9 cellular contexts compared by ENCODE assay signal in the genomic region with DNA sequence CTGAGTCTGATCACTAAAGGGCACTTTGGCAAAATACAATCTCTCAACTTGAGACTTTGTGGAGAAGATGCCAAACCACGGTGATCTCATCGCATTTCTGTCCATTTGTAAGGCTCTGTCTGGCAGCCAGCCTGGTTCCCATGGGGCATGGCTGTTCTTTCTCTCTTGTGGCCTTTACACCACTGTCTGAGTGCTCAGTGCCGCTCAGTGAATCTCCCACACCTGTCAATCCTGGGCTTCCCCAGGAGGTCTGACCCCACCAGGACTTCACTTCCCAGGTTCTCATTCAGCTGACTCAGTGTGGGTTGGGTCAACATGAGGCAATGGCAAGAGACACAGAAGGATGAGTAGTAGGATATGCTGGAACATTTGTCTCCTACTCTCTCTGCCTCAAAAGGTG.
DNase-seq lines count a peak whose midpoint lies in the region; ATAC-seq and TF ChIP-seq lines count a peak whose summit lies in the region.
"Had no signal": no experiment of that assay in that cellular context is flagged by ENCODE, and none has a peak within 500 bp of the region (broad histone marks: within the 10 kb centered on the region; RNA-seq: fewer than 3 reads in every experiment).

No MANE protein-coding gene starts in this region.

- no peaks in the 10 kb centered on the region for H3K9me3 ChIP-seq in psoas muscle

- no peaks in the 10 kb centered on the region for H3K27me3 ChIP-seq in psoas muscle (ENCODE audit: insufficient read depth in 3 of 3, low read length in 2 of 3)

- peak in 3 of 4 donors; percentile 37 to 87 (median 83) for ATAC-seq in psoas muscle
- no peak for ATAC-seq in GM19452 (IDR thresholded peaks at IDR 0.05; ENCODE audit: unreplicated experiment)

- no peak for TF ChIP-seq CTCF in choroid plexus epithelial cell (conservative IDR thresholded peaks at IDR 0.05; ENCODE audit: low read depth, low read length)
- TF ChIP-seq CTCF in psoas muscle (IDR thresholded peaks at IDR 0.05): no peak

- H3K4me1 ChIP-seq in psoas muscle: no peaks in the 10 kb centered on the region

- intact Hi-C loops in psoas muscle (cut with DNase I): no loop called here

- no peak overlapping the region for H3K27ac ChIP-seq in psoas muscle

- 18 to 51% (median 19%) methylated on average over 3 of the region's 3 CpGs for WGBS in psoas muscle, 3 donors

- H3K36me3 ChIP-seq in psoas muscle (ENCODE audit: insufficient read depth in 1 of 2, low read depth in 1 of 2): no peaks in the 10 kb centered on the region

- DNase-seq in ELR (ENCODE audit: low read depth) (peak; percentile 54), M059J (ENCODE audit: low read depth) (peak; percentile 93), choroid plexus epithelial cell (ENCODE audit: low read depth) (peak; percentile 94), psoas muscle (peak; percentile 43 to 57), NCI-H2107 treated with DMSO at 0.1 percent for 48 hours (lab: John Stamatoyannopoulos, UW; ENCODE audit: unreplicated experiment) (no peak), mesenteric fat pad (ENCODE audit: low spot score) (no peak)
- DNase-seq: head of caudate nucleus, NCI-H446 had no signal

- no peak overlapping the region for H3K4me3 ChIP-seq in choroid plexus epithelial cell (ENCODE audit: low read depth, low read length)
- H3K4me3 ChIP-seq in psoas muscle: no peak overlapping the region

Comparison
In these comparisons a context has a peak if more than half of its experiments do, and no peak if none do; other contexts are left out.
1. DNase-seq: peak in ELR (single experiment), M059J (single experiment), choroid plexus epithelial cell (single experiment) and psoas muscle (2 of 2); none in NCI-H2107 treated with DMSO at 0.1 percent for 48 hours (single experiment) and mesenteric fat pad (single experiment).